Comparison of ENCODE assay signal across 28 cellular contexts in genomic region chr11:117780456-117780855, GRCh38. TPM values are rescaled to one million over a fixed set of nuclear protein-coding genes. Genes with fewer than 3 reads are reported as not detected.
A peak's percentile ranks its signal among the peaks of the same experiment; 100 is the strongest.
DNase-seq lines count a peak whose midpoint lies in the region; ATAC-seq, FAIRE-seq and TF ChIP-seq lines count a peak whose summit lies in the region.
"Had no signal": no experiment of that assay in that cellular context is flagged by ENCODE, and none has a peak within 500 bp of the region (broad histone marks: within the 10 kb centered on the region; RNA-seq: fewer than 3 reads in every experiment).

No MANE protein-coding gene starts in this region.

- no peaks in the 10 kb centered on the region for H3K9me3 ChIP-seq in lower lobe of right lung
- H3K9me3 ChIP-seq: A549; BLaER1 treated with 17β-estradiol and CSF1 and Interleukin-3, amounts not matched to agents 10 nM and 100 nM had no signal

- no peak overlapping the region for H3K27ac Mint-ChIP-seq in GM23338
- no peak overlapping the region for H3K27ac Mint-ChIP-seq in WTC11
- H3K27ac Mint-ChIP-seq in activated CD4-positive, alpha-beta T cell treated with anti-CD3 and anti-CD28 coated beads for 36 hours = no peak overlapping the region
- H3K27ac Mint-ChIP-seq: B cell; CD4-positive, alpha-beta memory T cell; CD8-positive, alpha-beta memory T cell had no signal

- no peaks in the 10 kb centered on the region for H3K4me1 Mint-ChIP-seq in GM23338
- no peaks in the 10 kb centered on the region for H3K4me1 Mint-ChIP-seq in WTC11
- H3K4me1 Mint-ChIP-seq in activated CD4-positive, alpha-beta T cell treated with anti-CD3 and anti-CD28 coated beads for 36 hours = no peaks in the 10 kb centered on the region
- H3K4me1 Mint-ChIP-seq: B cell; CD4-positive, alpha-beta memory T cell; CD8-positive, alpha-beta memory T cell had no signal

- no peak overlapping the region for H3K4me2 ChIP-seq in GM23338
- H3K4me2 ChIP-seq: A549; BLaER1 treated with 17β-estradiol and CSF1 and Interleukin-3, amounts not matched to agents 10 nM and 100 nM had no signal

- no peak overlapping the region for H2AFZ ChIP-seq in GM23338

- no peak for FAIRE-seq in urothelium cell line (lab: Jason Lieb, UNC)
- FAIRE-seq: A549, GM12891 had no signal

- no peak overlapping the region for H3K27ac ChIP-seq in GM23338 (ENCODE audit: low read depth)
- H3K27ac ChIP-seq in lower lobe of right lung = no peak overlapping the region
- H3K27ac ChIP-seq: 22Rv1; A549; BLaER1 treated with 17β-estradiol and CSF1 and Interleukin-3, amounts not matched to agents 10 nM and 100 nM; C4-2B had no signal

- intact Hi-C loops in lower lobe of right lung (cut with DNase I) = no loop called here
- intact Hi-C loops in activated CD4-positive, alpha-beta T cell treated with anti-CD3 and anti-CD28 coated beads for 36 hours (cut with DNase I, micrococcal nuclease) = no loop called here

- DNase-seq in GM23338 (ENCODE audit: low spot score) (peak; percentile 20), WTC11 (ENCODE audit: low spot score) (no peak), lower lobe of right lung (peak; percentile 38), urothelium cell line (ENCODE audit: low spot score) (peak; percentile 8), GF-D8 (lab: John Stamatoyannopoulos, UW) (no peak)
- DNase-seq in activated CD4-positive, alpha-beta T cell treated with anti-CD3 and anti-CD28 coated beads for 36 hours = no peak
- DNase-seq: AML-193; CD4-positive, alpha-beta memory T cell; CD8-positive, alpha-beta memory T cell; COR-L47; DMS 273 treated with DMSO at 0.1 percent for 48 hours; DMS153; DMS53; DMS79; DND-41; EL; GDM1 had no signal

- H3F3A ChIP-seq in GM23338 (replicated peaks; ENCODE audit: low read depth) = no peaks in the 10 kb centered on the region

- H3K27me3 ChIP-seq in GM23338 (ENCODE audit: insufficient read depth) (no peaks in the 10 kb centered on the region), lower lobe of right lung (ENCODE audit: low read depth) (no peaks in the 10 kb centered on the region)
- H3K27me3 ChIP-seq: BLaER1 treated with 17β-estradiol and CSF1 and Interleukin-3, amounts not matched to agents 10 nM and 100 nM had no signal

- H3K4me1 ChIP-seq in GM23338 (ENCODE audit: insufficient read depth) (no peaks in the 10 kb centered on the region), lower lobe of right lung (no peaks in the 10 kb centered on the region)
- H3K4me1 ChIP-seq: A549; BLaER1 treated with 17β-estradiol and CSF1 and Interleukin-3, amounts not matched to agents 10 nM and 100 nM had no signal

- H3K36me3 ChIP-seq in GM23338 (ENCODE audit: insufficient read depth) (no peaks in the 10 kb centered on the region), lower lobe of right lung (no peaks in the 10 kb centered on the region)
- H3K36me3 ChIP-seq: BLaER1 treated with 17β-estradiol and CSF1 and Interleukin-3, amounts not matched to agents 10 nM and 100 nM had no signal

- no peaks in the 10 kb centered on the region for H3K9me3 Mint-ChIP-seq in GM23338
- no peaks in the 10 kb centered on the region for H3K9me3 Mint-ChIP-seq in WTC11
- no peaks in the 10 kb centered on the region for H3K9me3 Mint-ChIP-seq in activated CD4-positive, alpha-beta T cell treated with anti-CD3 and anti-CD28 coated beads for 36 hours (ENCODE audit: low read depth)
- H3K9me3 Mint-ChIP-seq: CD4-positive, alpha-beta memory T cell; CD8-positive, alpha-beta memory T cell had no signal

- no peaks in the 10 kb centered on the region for H3K9me2 ChIP-seq in GM23338 (ENCODE audit: insufficient read depth)

- no peaks in the 10 kb centered on the region for H3K79me2 ChIP-seq in GM23338 (replicated peaks; ENCODE audit: insufficient read depth)

- H3K4me3 Mint-ChIP-seq in GM23338 = no peak overlapping the region
- no peak overlapping the region for H3K4me3 Mint-ChIP-seq in WTC11
- no peak overlapping the region for H3K4me3 Mint-ChIP-seq in activated CD4-positive, alpha-beta T cell treated with anti-CD3 and anti-CD28 coated beads for 36 hours
- H3K4me3 Mint-ChIP-seq: B cell; CD4-positive, alpha-beta memory T cell; CD8-positive, alpha-beta memory T cell had no signal

- H4K20me1 ChIP-seq in GM23338 (replicated peaks; ENCODE audit: insufficient read depth) = no peaks in the 10 kb centered on the region; the same call in 1 of the 2 replicates
- H4K20me1 ChIP-seq: BLaER1 treated with 17β-estradiol and CSF1 and Interleukin-3, amounts not matched to agents 10 nM and 100 nM had no signal

- H3K4me3 ChIP-seq in GM23338 (no peak overlapping the region), lower lobe of right lung (no peak overlapping the region)
- H3K4me3 ChIP-seq: A549; BLaER1 treated with 17β-estradiol and CSF1 and Interleukin-3, amounts not matched to agents 10 nM and 100 nM had no signal

- TF ChIP-seq CTCF in GM23338 (conservative IDR thresholded peaks at IDR 0.05; ENCODE audit: low read depth in 2 of 2) (no peak), WTC11 (IDR thresholded peaks at IDR 0.05) (no peak), lower lobe of right lung (IDR thresholded peaks at IDR 0.05) (no peak)

- CTCF ChIA-PET in WTC11 (lab: Charles Lee) = interaction anchor here (0.8 kb wide), 1 partner anchor 354 kb away, joined by 3 read pairs; no protein-coding TSS in a partner anchor
- CTCF ChIA-PET in activated CD4-positive, alpha-beta T cell treated with anti-CD3 and anti-CD28 coated beads for 36 hours (lab: Charles Lee) = no interaction called here

- H3K27me3 Mint-ChIP-seq in GM23338 (ENCODE audit: insufficient read depth, low read depth, poor library complexity) = peaks cover 7% of the 10 kb centered on the region
- H3K27me3 Mint-ChIP-seq in WTC11 (ENCODE audit: low read depth) = peaks cover 2% of the 10 kb centered on the region; the same call in 1 of the 2 replicates
- H3K27me3 Mint-ChIP-seq in activated CD4-positive, alpha-beta T cell treated with anti-CD3 and anti-CD28 coated beads for 36 hours = peaks cover 17% of the 10 kb centered on the region

- POLR2A ChIA-PET in WTC11 (lab: Charles Lee) = interaction anchor here (0.6 kb wide), 1 partner anchor 109 kb away, joined by 5 read pairs; no protein-coding TSS in a partner anchor
- POLR2A ChIA-PET in activated CD4-positive, alpha-beta T cell treated with anti-CD3 and anti-CD28 coated beads for 36 hours (lab: Charles Lee) = no interaction called here

- no peaks in the 10 kb centered on the region for H3K36me3 Mint-ChIP-seq in GM23338 (ENCODE audit: low read depth)
- no peaks in the 10 kb centered on the region for H3K36me3 Mint-ChIP-seq in WTC11
- no peaks in the 10 kb centered on the region for H3K36me3 Mint-ChIP-seq in activated CD4-positive, alpha-beta T cell treated with anti-CD3 and anti-CD28 coated beads for 36 hours (ENCODE audit: low read depth)
- H3K36me3 Mint-ChIP-seq: CD4-positive, alpha-beta memory T cell had no signal

- ATAC-seq in GM23338 = no peak
- no peak for ATAC-seq in WTC11
- no peak for ATAC-seq in lower lobe of right lung
- ATAC-seq in HG03196 (IDR thresholded peaks at IDR 0.05; ENCODE audit: unreplicated experiment) = no peak
- no peak for ATAC-seq in activated CD4-positive, alpha-beta T cell treated with anti-CD3 and anti-CD28 coated beads for 36 hours
- ATAC-seq: A549 had no signal

TF ChIP-seq in GM23338, 12 proteins besides CTCF, POLR2A, EP300 and RAD21 (continues in another document):
- TF ChIP-seq STAT1 (IDR thresholded peaks at IDR 0.05; ENCODE audit: unreplicated experiment) (no peak), ZNF331 (CRISPR knock-in tag; IDR thresholded peaks at IDR 0.05; ENCODE audit: low read depth) (no peak), POLR2AphosphoS5 (IDR thresholded peaks at IDR 0.05; ENCODE audit: low read depth) (no peak)

TF ChIP-seq in WTC11, 78 proteins besides CTCF, POLR2A, EP300 and RAD21:
- TF ChIP-seq AR (CRISPR knock-in tag; IDR thresholded peaks at IDR 0.05) = no peak
- TF ChIP-seq ZNF121 (CRISPR knock-in tag; IDR thresholded peaks at IDR 0.05) = 0 out of 2 replicates have a peak, but pooled peaks have one; percentile 34

RNA-seq across cellular contexts. Expression of gene DSCAML1, which starts 16.6 kb away (rescaled TPM):
- total RNA-seq in GM23338 (2014; rRNA removed; shearing (Covaris generic)) = 0.17 and 0.19 TPM in 2 replicates
- polyA plus RNA-seq in GM23338 (2016; fragmentation: Nextera tagmentation; extraction: Ambion mirVana) = 0.28 TPM in 1 of 2 replicates, not detected in the other
- total RNA-seq in WTC11 (2021) = 0.25 to 0.90 TPM (median 0.82 TPM) in 3 replicates
- 0.95 TPM for total RNA-seq in lower lobe of right lung
- total RNA-seq in activated CD4-positive, alpha-beta T cell treated with anti-CD3 and anti-CD28 coated beads for 36 hours = under 1 TPM; 0.05 to 0.67 TPM
- total RNA-seq: A172, Daoy, G401 had no signal
- polyA plus RNA-seq: BJ; CD4-positive, alpha-beta memory T cell; CD8-positive, alpha-beta memory T cell had no signal

RNA-seq across cellular contexts. Expression of gene FXYD2, which starts 44.1 kb away (rescaled TPM):
- 0.12 and 0.59 TPM in 2 replicates for total RNA-seq in GM23338 (2014; rRNA removed; shearing (Covaris generic))
- polyA plus RNA-seq in GM23338 (2016; fragmentation: Nextera tagmentation; extraction: Ambion mirVana) = 0.12 and 1.4 TPM in 2 replicates
- total RNA-seq in WTC11 (2021) (1.4 to 2.1 TPM (median 1.6 TPM) in 3 replicates), lower lobe of right lung (2.8 TPM)
- 1 to 10 TPM in 1 of 2 experiments, under 1 TPM in 1; 0.91 to 1.1 TPM for total RNA-seq in activated CD4-positive, alpha-beta T cell treated with anti-CD3 and anti-CD28 coated beads for 36 hours
- total RNA-seq: A172, Daoy, G401 had no signal
- polyA plus RNA-seq: BJ had no signal

Comparison
In these comparisons a context has a peak if more than half of its experiments do, and no peak if none do; other contexts are left out.
1. DNase-seq: peak in GM23338 (single experiment), lower lobe of right lung (single experiment) and urothelium cell line (single experiment); none in WTC11 (single experiment), GF-D8 (single experiment) and activated CD4-positive, alpha-beta T cell treated with anti-CD3 and anti-CD28 coated beads for 36 hours (single experiment).